ENCODE assay signal across 19 cellular contexts in genomic region chr2:38922902-38923301, GRCh38. TPM values are rescaled to one million over a fixed set of nuclear protein-coding genes. Genes with fewer than 3 reads are reported as not detected.
A peak's percentile ranks its signal among the peaks of the same experiment; 100 is the strongest.
DNase-seq lines count a peak whose midpoint lies in the region; ATAC-seq, FAIRE-seq and TF ChIP-seq lines count a peak whose summit lies in the region.
"Had no signal": no experiment of that assay in that cellular context is flagged by ENCODE, and none has a peak within 500 bp of the region (broad histone marks: within the 10 kb centered on the region; RNA-seq: fewer than 3 reads in every experiment).

No MANE protein-coding gene starts in this region.

- no peaks in the 10 kb centered on the region for H3K36me3 ChIP-seq in WERI-Rb-1
- H3K36me3 ChIP-seq in psoas muscle (ENCODE audit: insufficient read depth in 1 of 2, low read depth in 1 of 2): no peaks in the 10 kb centered on the region
- H3K36me3 ChIP-seq: BLaER1 treated with 17β-estradiol and CSF1 and Interleukin-3, amounts not matched to agents 10 nM and 100 nM had no signal

- intact Hi-C loops in Right ventricle myocardium superior (cut with DNase I): no loop called here
- intact Hi-C loops in right cardiac atrium (cut with DNase I): no loop called here
- intact Hi-C loops in psoas muscle (cut with DNase I): no loop called here

- DNase-seq in Right ventricle myocardium superior (no peak), right cardiac atrium (no peak), D721Med (ENCODE audit: insufficient read length, low spot score) (no peak), WERI-Rb-1 (peak; percentile 42), psoas muscle (no peak), T-helper 1 cell (no peak), HPDE6-E6E7 (ENCODE audit: extremely low spot score) (no peak), RKO (ENCODE audit: low spot score) (no peak)
- DNase-seq: Calu3; CD8-positive, alpha-beta T cell; DMS 273 treated with DMSO at 0.1 percent for 48 hours; DMS53; DND-41; EL; H9 had no signal

- no peaks in the 10 kb centered on the region for H3K4me1 ChIP-seq in right cardiac atrium (ENCODE audit: control insufficient read depth, insufficient read depth, low read length)
- H3K4me1 ChIP-seq in psoas muscle: peaks cover 12% of the 10 kb centered on the region
- H3K4me1 ChIP-seq: BLaER1 treated with 17β-estradiol and CSF1 and Interleukin-3, amounts not matched to agents 10 nM and 100 nM had no signal

- 79% methylated on average over 2 of the region's 2 CpGs for WGBS in right cardiac atrium
- 63 to 76% (median 64%) methylated on average over 2 of the region's 2 CpGs for WGBS in psoas muscle, 3 donors

- no peaks in the 10 kb centered on the region for H3K27me3 ChIP-seq in right cardiac atrium (ENCODE audit: control insufficient read depth, insufficient read depth)
- H3K27me3 ChIP-seq in WERI-Rb-1 (ENCODE audit: insufficient read depth, low read depth, severe bottlenecking): no peaks in the 10 kb centered on the region
- no peaks in the 10 kb centered on the region for H3K27me3 ChIP-seq in psoas muscle (ENCODE audit: insufficient read depth in 3 of 3, low read length in 2 of 3)
- H3K27me3 ChIP-seq: BLaER1 treated with 17β-estradiol and CSF1 and Interleukin-3, amounts not matched to agents 10 nM and 100 nM had no signal

- no peak overlapping the region for H3K4me3 ChIP-seq in right cardiac atrium (ENCODE audit: low read length)
- no peak overlapping the region for H3K4me3 ChIP-seq in WERI-Rb-1 (ENCODE audit: low read depth, low read length)
- no peak overlapping the region for H3K4me3 ChIP-seq in psoas muscle
- H3K4me3 ChIP-seq: BLaER1 treated with 17β-estradiol and CSF1 and Interleukin-3, amounts not matched to agents 10 nM and 100 nM; GM12878 had no signal

- TF ChIP-seq CTCF in D721Med (IDR thresholded peaks at IDR 0.05; ENCODE audit: insufficient read depth, missing control alignments): no peak
- TF ChIP-seq CTCF in WERI-Rb-1 (IDR thresholded peaks at IDR 0.05; ENCODE audit: low read depth, low read length): no peak
- no peak for TF ChIP-seq CTCF in psoas muscle (IDR thresholded peaks at IDR 0.05)

- FAIRE-seq in D721Med (lab: Jason Lieb, UNC): peak; percentile 77
- FAIRE-seq: GM12878, H1 had no signal

- H3K9me3 ChIP-seq in right cardiac atrium (ENCODE audit: control insufficient read depth, low read length) (no peaks in the 10 kb centered on the region), WERI-Rb-1 (ENCODE audit: severe bottlenecking) (no peaks in the 10 kb centered on the region), psoas muscle (no peaks in the 10 kb centered on the region)
- H3K9me3 ChIP-seq: BLaER1 treated with 17β-estradiol and CSF1 and Interleukin-3, amounts not matched to agents 10 nM and 100 nM had no signal

- ATAC-seq in Right ventricle myocardium superior (ENCODE audit: poor library complexity) (peak; percentile 51), right cardiac atrium (no peak), psoas muscle (peak; percentile 51 to 90 (median 84))
- ATAC-seq: CD8-positive, alpha-beta T cell; GM12878 had no signal

- H3K27ac ChIP-seq in right cardiac atrium (ENCODE audit: low read length) (no peak overlapping the region), WERI-Rb-1 (peak overlapping the region; percentile 76), psoas muscle (no peak overlapping the region)
- H3K27ac ChIP-seq: BLaER1 treated with 17β-estradiol and CSF1 and Interleukin-3, amounts not matched to agents 10 nM and 100 nM had no signal

RNA-seq across cellular contexts. Expression of gene ARHGEF33, which starts 33.2 kb away (rescaled TPM):
- total RNA-seq in Right ventricle myocardium superior (0.32 TPM), right cardiac atrium (1 to 10 TPM in 1 of 4 donors, under 1 TPM in 3; 0.31 to 1.5 (median 0.55) TPM), psoas muscle (under 1 TPM; 0.15 to 0.58 (median 0.15) TPM)
- polyA plus RNA-seq in right cardiac atrium (0.29 TPM), psoas muscle (under 1 TPM; 0.03 to 0.25 (median 0.13) TPM)
- total RNA-seq: CD8-positive, alpha-beta T cell; G401 had no signal

RNA-seq across cellular contexts. Expression of gene MORN2, which starts 47.1 kb away (rescaled TPM):
- 20.2 TPM for total RNA-seq in Right ventricle myocardium superior
- total RNA-seq in right cardiac atrium: 10 to 100 TPM; 18.5 to 22.6 (median 19.6) TPM
- 50.5 TPM for polyA plus RNA-seq in right cardiac atrium
- 10 to 100 TPM in 3 of 4 donors, 1 to 10 TPM in 1; 8.2 to 18.9 (median 14.1) TPM for total RNA-seq in psoas muscle
- 10 to 100 TPM; 21.4 to 35.3 (median 26.3) TPM for polyA plus RNA-seq in psoas muscle

RNA-seq across cellular contexts. Expression of gene DHX57, which starts 47.2 kb away (rescaled TPM):
- total RNA-seq in Right ventricle myocardium superior: 12.6 TPM
- total RNA-seq in right cardiac atrium: 10 to 100 TPM in 1 of 4 donors, 1 to 10 TPM in 3; 8.5 to 10.9 (median 8.8) TPM
- 6.0 TPM for polyA plus RNA-seq in right cardiac atrium
- total RNA-seq in psoas muscle: 10 to 100 TPM; 11.6 to 15.3 (median 13.6) TPM
- polyA plus RNA-seq in psoas muscle: 1 to 10 TPM; 7.7 to 8.7 (median 8.5) TPM

Comparison
In these comparisons a context has a peak if more than half of its experiments do, and no peak if none do; other contexts are left out.
1. ATAC-seq: peak in Right ventricle myocardium superior (single experiment) and psoas muscle (4 of 4); none in right cardiac atrium (0 of 2).